In genomic region chr1:236604218-236605029, GRCh38 we compare ENCODE assay signal across 1 cellular context.
TF ChIP-seq lines count a peak whose summit lies in the region.

A gene with protein sequence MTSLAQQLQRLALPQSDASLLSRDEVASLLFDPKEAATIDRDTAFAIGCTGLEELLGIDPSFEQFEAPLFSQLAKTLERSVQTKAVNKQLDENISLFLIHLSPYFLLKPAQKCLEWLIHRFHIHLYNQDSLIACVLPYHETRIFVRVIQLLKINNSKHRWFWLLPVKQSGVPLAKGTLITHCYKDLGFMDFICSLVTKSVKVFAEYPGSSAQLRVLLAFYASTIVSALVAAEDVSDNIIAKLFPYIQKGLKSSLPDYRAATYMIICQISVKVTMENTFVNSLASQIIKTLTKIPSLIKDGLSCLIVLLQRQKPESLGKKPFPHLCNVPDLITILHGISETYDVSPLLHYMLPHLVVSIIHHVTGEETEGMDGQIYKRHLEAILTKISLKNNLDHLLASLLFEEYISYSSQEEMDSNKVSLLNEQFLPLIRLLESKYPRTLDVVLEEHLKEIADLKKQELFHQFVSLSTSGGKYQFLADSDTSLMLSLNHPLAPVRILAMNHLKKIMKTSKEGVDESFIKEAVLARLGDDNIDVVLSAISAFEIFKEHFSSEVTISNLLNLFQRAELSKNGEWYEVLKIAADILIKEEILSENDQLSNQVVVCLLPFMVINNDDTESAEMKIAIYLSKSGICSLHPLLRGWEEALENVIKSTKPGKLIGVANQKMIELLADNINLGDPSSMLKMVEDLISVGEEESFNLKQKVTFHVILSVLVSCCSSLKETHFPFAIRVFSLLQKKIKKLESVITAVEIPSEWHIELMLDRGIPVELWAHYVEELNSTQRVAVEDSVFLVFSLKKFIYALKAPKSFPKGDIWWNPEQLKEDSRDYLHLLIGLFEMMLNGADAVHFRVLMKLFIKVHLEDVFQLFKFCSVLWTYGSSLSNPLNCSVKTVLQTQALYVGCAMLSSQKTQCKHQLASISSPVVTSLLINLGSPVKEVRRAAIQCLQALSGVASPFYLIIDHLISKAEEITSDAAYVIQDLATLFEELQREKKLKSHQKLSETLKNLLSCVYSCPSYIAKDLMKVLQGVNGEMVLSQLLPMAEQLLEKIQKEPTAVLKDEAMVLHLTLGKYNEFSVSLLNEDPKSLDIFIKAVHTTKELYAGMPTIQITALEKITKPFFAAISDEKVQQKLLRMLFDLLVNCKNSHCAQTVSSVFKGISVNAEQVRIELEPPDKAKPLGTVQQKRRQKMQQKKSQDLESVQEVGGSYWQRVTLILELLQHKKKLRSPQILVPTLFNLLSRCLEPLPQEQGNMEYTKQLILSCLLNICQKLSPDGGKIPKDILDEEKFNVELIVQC (N-terminal part only) (minus strand): TSS chr1:236604516. CDS start chr1:236604095, 421 bp downstream.

TF ChIP-seq in K562, 482 proteins besides CTCF, POLR2A, EP300 and RAD21 (continued from another document and continues in another):
- TF ChIP-seq, protein P1, sequence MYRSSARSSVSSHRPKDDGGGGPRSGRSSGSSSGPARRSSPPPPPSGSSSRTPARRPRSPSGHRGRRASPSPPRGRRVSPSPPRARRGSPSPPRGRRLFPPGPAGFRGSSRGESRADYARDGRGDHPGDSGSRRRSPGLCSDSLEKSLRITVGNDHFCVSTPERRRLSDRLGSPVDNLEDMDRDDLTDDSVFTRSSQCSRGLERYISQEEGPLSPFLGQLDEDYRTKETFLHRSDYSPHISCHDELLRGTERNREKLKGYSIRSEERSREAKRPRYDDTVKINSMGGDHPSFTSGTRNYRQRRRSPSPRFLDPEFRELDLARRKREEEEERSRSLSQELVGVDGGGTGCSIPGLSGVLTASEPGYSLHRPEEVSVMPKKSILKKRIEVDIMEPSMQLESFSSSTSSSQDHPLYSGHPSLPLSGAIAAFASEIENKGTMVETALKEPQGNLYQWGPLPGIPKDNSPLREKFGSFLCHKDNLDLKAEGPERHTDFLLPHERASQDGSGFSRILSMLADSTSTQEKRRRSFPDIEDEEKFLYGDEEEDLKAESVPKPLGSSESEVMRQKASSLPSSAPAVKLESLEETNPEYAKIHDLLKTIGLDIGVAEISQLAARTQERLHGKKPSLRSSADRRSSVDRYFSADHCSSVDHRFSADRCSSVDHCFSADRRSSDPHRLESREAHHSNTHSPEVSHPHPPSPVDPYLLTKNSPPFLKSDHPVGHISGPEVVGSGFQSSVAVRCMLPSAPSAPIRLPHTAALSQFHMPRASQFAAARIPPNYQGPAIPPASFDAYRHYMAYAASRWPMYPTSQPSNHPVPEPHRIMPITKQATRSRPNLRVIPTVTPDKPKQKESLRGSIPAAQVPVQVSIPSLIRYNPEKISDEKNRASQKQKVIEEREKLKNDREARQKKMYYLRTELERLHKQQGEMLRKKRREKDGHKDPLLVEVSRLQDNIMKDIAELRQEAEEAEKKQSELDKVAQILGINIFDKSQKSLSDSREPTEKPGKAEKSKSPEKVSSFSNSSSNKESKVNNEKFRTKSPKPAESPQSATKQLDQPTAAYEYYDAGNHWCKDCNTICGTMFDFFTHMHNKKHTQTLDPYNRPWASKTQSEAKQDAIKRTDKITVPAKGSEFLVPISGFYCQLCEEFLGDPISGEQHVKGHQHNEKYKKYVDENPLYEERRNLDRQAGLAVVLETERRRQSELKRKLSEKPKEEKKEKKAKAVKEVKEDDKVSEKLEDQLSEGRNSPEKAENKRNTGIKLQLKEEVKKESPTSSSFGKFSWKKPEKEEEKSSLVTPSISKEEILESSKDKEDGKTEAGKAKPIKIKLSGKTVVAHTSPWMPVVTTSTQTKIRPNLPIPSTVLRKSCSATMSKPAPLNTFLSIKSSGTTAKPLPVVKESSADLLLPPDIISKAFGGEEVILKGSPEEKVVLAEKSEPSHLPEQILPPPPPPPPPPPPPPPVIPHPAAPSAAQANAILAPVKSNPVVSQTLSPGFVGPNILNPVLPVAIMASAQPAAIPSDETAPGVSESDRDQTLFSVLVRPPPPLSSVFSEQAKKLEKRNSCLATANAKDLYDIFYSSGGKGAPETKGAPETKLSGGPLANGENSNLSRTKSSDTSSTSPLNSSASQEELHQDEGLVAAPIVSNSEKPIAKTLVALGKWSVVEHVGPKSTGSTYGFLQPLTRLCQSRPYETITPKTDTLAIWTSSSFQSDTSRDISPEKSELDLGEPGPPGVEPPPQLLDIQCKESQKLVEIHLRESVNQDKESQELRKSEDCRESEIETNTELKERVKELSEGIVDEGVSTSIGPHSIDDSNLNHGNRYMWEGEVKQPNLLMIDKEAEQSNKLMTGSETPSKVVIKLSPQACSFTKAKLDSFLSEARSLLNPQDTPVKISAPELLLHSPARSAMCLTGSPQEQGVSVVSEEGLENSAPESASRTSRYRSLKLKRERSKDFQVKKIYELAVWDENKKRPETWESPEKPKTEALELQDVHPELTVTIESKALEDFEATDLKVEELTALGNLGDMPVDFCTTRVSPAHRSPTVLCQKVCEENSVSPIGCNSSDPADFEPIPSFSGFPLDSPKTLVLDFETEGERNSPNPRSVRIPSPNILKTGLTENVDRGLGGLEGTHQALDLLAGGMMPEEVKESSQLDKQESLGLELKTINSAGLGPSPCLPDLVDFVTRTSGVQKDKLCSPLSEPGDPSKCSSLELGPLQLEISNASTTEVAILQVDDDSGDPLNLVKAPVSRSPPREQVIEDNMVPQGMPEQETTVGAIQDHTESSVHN (IDR thresholded peaks at IDR 0.05; ENCODE audit: borderline replicate concordance in 1 of 2, low read depth in 1 of 2): no peak
- TF ChIP-seq ZNF282 (CRISPR knock-in tag; IDR thresholded peaks at IDR 0.05): no peak
- peak; percentile 63; the same call in 1 of the 2 replicates for TF ChIP-seq CREB1 (IDR thresholded peaks at IDR 0.05)
- peak; percentile 63; the same call in 1 of the 2 replicates for TF ChIP-seq CREB1 (CRISPR knock-in tag; IDR thresholded peaks at IDR 0.05)
- peak; percentile 24; the same call in 1 of the 2 replicates for TF ChIP-seq BHLHE40 (IDR thresholded peaks at IDR 0.05; ENCODE audit: low read length)
- TF ChIP-seq ETV1 (tag; conservative IDR thresholded peaks at IDR 0.05; ENCODE audit: low read depth): peak; percentile 67; the same call in 1 of the 2 replicates
- no peak for TF ChIP-seq ZFP30 (CRISPR knock-in tag; IDR thresholded peaks at IDR 0.05; ENCODE audit: borderline replicate concordance)
- peak; percentile 92 for TF ChIP-seq ZBTB1 (CRISPR knock-in tag; IDR thresholded peaks at IDR 0.05; ENCODE audit: borderline replicate concordance, low read depth)
- no peak for TF ChIP-seq TAF7 (tag; IDR thresholded peaks at IDR 0.05)
- no peak for TF ChIP-seq SREBF2 (CRISPR knock-in tag; IDR thresholded peaks at IDR 0.05)
- no peak for TF ChIP-seq CHCHD3 (CRISPR knock-in tag; IDR thresholded peaks at IDR 0.05)
- TF ChIP-seq, protein P2, sequence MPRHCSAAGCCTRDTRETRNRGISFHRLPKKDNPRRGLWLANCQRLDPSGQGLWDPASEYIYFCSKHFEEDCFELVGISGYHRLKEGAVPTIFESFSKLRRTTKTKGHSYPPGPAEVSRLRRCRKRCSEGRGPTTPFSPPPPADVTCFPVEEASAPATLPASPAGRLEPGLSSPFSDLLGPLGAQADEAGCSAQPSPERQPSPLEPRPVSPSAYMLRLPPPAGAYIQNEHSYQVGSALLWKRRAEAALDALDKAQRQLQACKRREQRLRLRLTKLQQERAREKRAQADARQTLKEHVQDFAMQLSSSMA (CRISPR knock-in tag; IDR thresholded peaks at IDR 0.05): 0 out of 2 replicates have a peak, but pooled peaks have one; percentile 33
- TF ChIP-seq PHTF2 (CRISPR knock-in tag; IDR thresholded peaks at IDR 0.05): no peak
- TF ChIP-seq SOX6 (IDR thresholded peaks at IDR 0.05): peak; percentile 61; the same call in 1 of the 2 replicates
- TF ChIP-seq PURB (CRISPR knock-in tag; IDR thresholded peaks at IDR 0.05; ENCODE audit: low read depth): no peak
- no peak for TF ChIP-seq NFE2L1 (tag; IDR thresholded peaks at IDR 0.05; ENCODE audit: borderline replicate concordance, low read depth)
- peak; percentile 79; the same call in 1 of the 2 replicates for TF ChIP-seq JUN (IDR thresholded peaks at IDR 0.05; ENCODE audit: borderline replicate concordance, low read depth, low read length)
- TF ChIP-seq JUN (CRISPR knock-in tag; IDR thresholded peaks at IDR 0.05; ENCODE audit: borderline replicate concordance): peak; percentile 57; the same call in 1 of the 2 replicates
- peak; percentile 71 for TF ChIP-seq FOXP4 (CRISPR knock-in tag; IDR thresholded peaks at IDR 0.05; ENCODE audit: borderline replicate concordance)
- no peak for TF ChIP-seq CEBPZ (IDR thresholded peaks at IDR 0.05; ENCODE audit: borderline replicate concordance, low read depth, low read length)
- TF ChIP-seq FOXA1 (IDR thresholded peaks at IDR 0.05; ENCODE audit: borderline replicate concordance): no peak
- TF ChIP-seq ZBTB17 (CRISPR knock-in tag; IDR thresholded peaks at IDR 0.05): no peak
- TF ChIP-seq BRD9 (IDR thresholded peaks at IDR 0.05; ENCODE audit: low read depth, partially characterized antibody): no peak
- TF ChIP-seq RBM22 (IDR thresholded peaks at IDR 0.05; ENCODE audit: low read depth, low read length, poor library complexity, severe bottlenecking): no peak
- TF ChIP-seq ZNF707 (CRISPR knock-in tag; conservative IDR thresholded peaks at IDR 0.05): no peak
- TF ChIP-seq NR2C2 (CRISPR knock-in tag; IDR thresholded peaks at IDR 0.05): peak; percentile 73
- TF ChIP-seq NR2C2 (tag; IDR thresholded peaks at IDR 0.05): peak; percentile 96
- TF ChIP-seq THRB (CRISPR knock-in tag; conservative IDR thresholded peaks at IDR 0.05): peak; percentile 38; the same call in 1 of the 2 replicates
- TF ChIP-seq TEAD4 (IDR thresholded peaks at IDR 0.05; ENCODE audit: low read length): peak; percentile 80; the same call in 1 of the 2 replicates
- 0 out of 2 replicates have a peak, but pooled peaks have one; percentile 59 for TF ChIP-seq TEAD4 (CRISPR knock-in tag; IDR thresholded peaks at IDR 0.05; ENCODE audit: borderline replicate concordance)
- no peak for TF ChIP-seq PPARD (CRISPR knock-in tag; IDR thresholded peaks at IDR 0.05)
- peak; percentile 98 for TF ChIP-seq MXI1 (IDR thresholded peaks at IDR 0.05; ENCODE audit: low read depth, low read length)
- no peak for TF ChIP-seq RBM15 (IDR thresholded peaks at IDR 0.05; ENCODE audit: insufficient read depth, low read length)
- TF ChIP-seq TAF9B (IDR thresholded peaks at IDR 0.05; ENCODE audit: partially characterized antibody): peak; percentile 69
- no peak for TF ChIP-seq PTRF (tag; IDR thresholded peaks at IDR 0.05)
- no peak for TF ChIP-seq CREBBP (IDR thresholded peaks at IDR 0.05; ENCODE audit: low read depth, low read length)
- peak; percentile 51; the same call in 1 of the 2 replicates for TF ChIP-seq ZNF165 (CRISPR knock-in tag; IDR thresholded peaks at IDR 0.05; ENCODE audit: borderline replicate concordance)
- TF ChIP-seq NR3C1 (CRISPR knock-in tag; IDR thresholded peaks at IDR 0.05): no peak
- TF ChIP-seq FOXM1 (IDR thresholded peaks at IDR 0.05; ENCODE audit: low read depth): peak; percentile 30; the same call in 1 of the 2 replicates
- TF ChIP-seq FOXM1 (CRISPR knock-in tag; IDR thresholded peaks at IDR 0.05; ENCODE audit: low read depth): no peak
- peak; percentile 99 for TF ChIP-seq SAP30 (IDR thresholded peaks at IDR 0.05; ENCODE audit: borderline replicate concordance, insufficient read depth, low read depth, low read length, poor library complexity, severe bottlenecking)
